11 cellular contexts compared by ENCODE assay signal in the genomic region with DNA sequence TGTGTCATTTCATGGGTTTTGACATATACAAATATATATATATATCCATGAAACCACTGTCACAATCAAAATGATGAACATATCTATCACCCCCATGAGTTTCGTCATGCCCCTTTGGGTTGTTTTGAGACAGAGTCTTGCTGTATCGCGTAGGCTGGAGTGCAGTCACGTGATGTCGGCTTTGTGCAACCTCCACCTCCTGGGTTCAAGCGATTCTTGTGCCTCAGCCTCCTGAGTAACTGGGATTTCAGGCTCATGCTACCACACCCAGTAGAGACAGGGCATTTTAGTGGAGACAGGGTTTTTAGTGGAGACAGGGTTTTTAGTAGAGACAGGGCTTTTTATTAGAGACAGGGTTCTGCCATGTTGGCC. TPM values are rescaled to one million over a fixed set of nuclear protein-coding genes. Genes with fewer than 3 reads are reported as not detected.
"Had no signal": no experiment of that assay in that cellular context is flagged by ENCODE, and none has a peak within 500 bp of the region (broad histone marks: within the 10 kb centered on the region; RNA-seq: fewer than 3 reads in every experiment).

No MANE protein-coding gene starts in this region.

- H2AFZ ChIP-seq: hepatocyte, parathyroid adenoma had no signal

- DNase-seq: activated CD8-positive, alpha-beta memory T cell treated with anti-CD3 and anti-CD28 coated beads for 24 hours; activated gamma-delta T cell; stimulated activated CD8-positive, alpha-beta memory T cell treated with anti-CD3 and anti-CD28 coated beads, Interleukin-4, amount 100 ng/mL, for 48 hours had no signal

- H3K9ac ChIP-seq: parathyroid adenoma had no signal

- H3K27ac ChIP-seq: hepatocyte, parathyroid adenoma had no signal

- H3K79me2 ChIP-seq: hepatocyte, parathyroid adenoma had no signal

- H3K4me2 ChIP-seq: hepatocyte had no signal

- H3K4me3 ChIP-seq: hepatocyte had no signal

- H3K4me1 ChIP-seq: parathyroid adenoma had no signal

RNA-seq across cellular contexts. Expression of a gene that starts 8.0 kb away (rescaled TPM):
- total RNA-seq: activated T-cell treated with anti-CD3 and anti-CD28 coated beads, Interleukin-2, amount 50 U/mL, for 72 hours; cerebellum; lower leg skin; mesenteric fat pad; natural killer cell had no signal
- polyA plus RNA-seq: esophagus had no signal
